12 cellular contexts compared by ENCODE assay signal in the genomic region with DNA sequence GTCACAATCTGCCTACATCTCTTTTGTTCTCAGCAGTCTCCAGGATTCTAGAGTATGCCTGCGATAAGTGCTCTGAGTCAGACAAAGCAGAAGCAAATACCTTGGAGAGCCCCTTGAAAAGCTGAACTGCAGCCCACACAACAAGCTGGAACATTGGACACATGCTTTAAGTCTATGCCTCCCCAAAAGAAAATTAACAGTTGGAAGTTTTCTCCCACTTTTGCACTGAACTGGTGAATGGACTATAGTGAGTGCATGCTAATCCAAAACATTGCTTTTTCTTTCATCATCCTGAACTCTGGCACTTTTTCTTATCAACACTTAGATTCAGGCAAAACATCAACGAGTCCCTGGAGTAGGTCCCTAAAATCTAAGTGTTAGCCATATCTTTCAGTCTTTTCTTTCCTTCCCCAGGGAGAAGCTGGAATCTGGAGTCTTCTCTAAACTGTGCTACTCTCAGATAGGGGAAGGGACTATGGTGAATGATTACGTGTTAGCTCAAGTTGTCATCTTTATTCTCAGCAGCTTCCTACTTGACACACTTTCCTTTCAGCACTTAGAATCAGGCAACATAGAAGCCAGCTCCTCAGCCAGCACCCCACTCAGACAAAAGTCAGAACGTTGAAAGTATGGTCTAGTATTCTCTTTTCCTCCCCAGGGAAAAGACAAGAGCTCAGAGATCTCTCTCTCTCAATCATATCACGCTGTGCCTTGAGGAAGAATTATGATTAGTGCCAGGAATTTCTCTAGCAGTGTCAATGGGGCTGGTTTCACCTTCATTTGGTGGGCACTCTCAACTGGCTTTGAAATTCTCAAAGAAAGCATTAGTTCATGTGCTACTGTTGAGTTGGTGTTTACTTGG.
A peak's percentile ranks its signal among the peaks of the same experiment; 100 is the strongest.
DNase-seq lines count a peak whose midpoint lies in the region; ATAC-seq and TF ChIP-seq lines count a peak whose summit lies in the region.
"Had no signal": no experiment of that assay in that cellular context is flagged by ENCODE, and none has a peak within 500 bp of the region (broad histone marks: within the 10 kb centered on the region; RNA-seq: fewer than 3 reads in every experiment).

No MANE protein-coding gene starts in this region.

- H3K4me1 ChIP-seq in cardiac muscle cell (ENCODE audit: low read depth) (no peaks in the 10 kb centered on the region), right atrium auricular region (peaks cover 0 to 10% of the 10 kb centered on the region in 2 donors), adipocyte (ENCODE audit: control insufficient read depth, insufficient read depth, low read length) (peaks cover 19% of the 10 kb centered on the region)

- no peak overlapping the region for H3K4me3 ChIP-seq in cardiac muscle cell
- H3K4me3 ChIP-seq in right atrium auricular region, result no peak overlapping the region
- H3K4me3 ChIP-seq in adipocyte (ENCODE audit: low read length), result peak overlapping the region; percentile 75
- H3K4me3 ChIP-seq: thyroid gland had no signal

- H3K27me3 ChIP-seq in cardiac muscle cell, result no peaks in the 10 kb centered on the region
- no peaks in the 10 kb centered on the region for H3K27me3 ChIP-seq in right atrium auricular region
- no peaks in the 10 kb centered on the region for H3K27me3 ChIP-seq in adipocyte (replicated peaks; ENCODE audit: control insufficient read depth, insufficient read depth, low read length)
- H3K27me3 ChIP-seq: thyroid gland had no signal

- no peaks in the 10 kb centered on the region for H3K36me3 Mint-ChIP-seq in nephron progenitor cell (ENCODE audit: low read depth)
- no peaks in the 10 kb centered on the region for H3K36me3 Mint-ChIP-seq in activated T-cell treated with anti-CD3 and anti-CD28 coated beads, Interleukin-2, amount 50 U/mL, for 24 hours (ENCODE audit: low read depth)

- DNase-seq in cardiac muscle cell (ENCODE audit: low read depth in 1 of 2, low spot score in 1 of 2), result peak; percentile 28 to 55
- no peak for DNase-seq in right atrium auricular region (ENCODE audit: low spot score)
- peak; percentile 26 for DNase-seq in adipocyte (ENCODE audit: low read depth)
- DNase-seq in iPS-NIHi7 (ENCODE audit: extremely low spot score), result peak; percentile 6
- DNase-seq in NCI-H146 treated with DMSO at 0.1 percent for 48 hours (lab: John Stamatoyannopoulos, UW; ENCODE audit: unreplicated experiment), result no peak
- no peak for DNase-seq in nephron progenitor cell
- DNase-seq in activated T-cell treated with anti-CD3 and anti-CD28 coated beads, Interleukin-2, amount 50 U/mL, for 24 hours, result no peak
- DNase-seq: activated CD8-positive, alpha-beta memory T cell treated with anti-CD3 and anti-CD28 coated beads, Interleukin-2, amount 50 U/mL, for 4 hours; KBM-7; NCI-H2081 treated with DMSO at 0.1 percent for 48 hours had no signal

- TF ChIP-seq CTCF in cardiac muscle cell (IDR thresholded peaks at IDR 0.05; ENCODE audit: low read depth, low read length) (no peak), right atrium auricular region (IDR thresholded peaks at IDR 0.05) (no peak), nephron progenitor cell (IDR thresholded peaks at IDR 0.05) (no peak)

- no peaks in the 10 kb centered on the region for H3K27me3 Mint-ChIP-seq in nephron progenitor cell (ENCODE audit: low read depth, poor library complexity)
- H3K27me3 Mint-ChIP-seq in activated T-cell treated with anti-CD3 and anti-CD28 coated beads, Interleukin-2, amount 50 U/mL, for 24 hours, result peaks cover 6% of the 10 kb centered on the region

- H3K27ac ChIP-seq in cardiac muscle cell (no peak overlapping the region), right atrium auricular region (peak overlapping the region in 1 of 2 donors; percentile 50)
- H3K27ac ChIP-seq: thyroid gland had no signal

- H3K9me3 ChIP-seq in cardiac muscle cell (ENCODE audit: low read depth) (no peaks in the 10 kb centered on the region), right atrium auricular region (peaks cover 0 to 5% of the 10 kb centered on the region in 2 donors), adipocyte (ENCODE audit: control insufficient read depth, low read length) (no peaks in the 10 kb centered on the region)
- H3K9me3 ChIP-seq: thyroid gland had no signal

- H3K27ac Mint-ChIP-seq in nephron progenitor cell, result no peak overlapping the region
- no peak overlapping the region for H3K27ac Mint-ChIP-seq in activated T-cell treated with anti-CD3 and anti-CD28 coated beads, Interleukin-2, amount 50 U/mL, for 24 hours

- ATAC-seq in GM21360 (IDR thresholded peaks at IDR 0.05; ENCODE audit: unreplicated experiment), result no peak

- H3K9me3 Mint-ChIP-seq in nephron progenitor cell, result no peaks in the 10 kb centered on the region
- H3K9me3 Mint-ChIP-seq in activated T-cell treated with anti-CD3 and anti-CD28 coated beads, Interleukin-2, amount 50 U/mL, for 24 hours, result no peaks in the 10 kb centered on the region

- peak overlapping the region; percentile 73 for H3K9ac ChIP-seq in adipocyte (ENCODE audit: low read length)

- no peaks in the 10 kb centered on the region for H3K4me1 Mint-ChIP-seq in nephron progenitor cell
- H3K4me1 Mint-ChIP-seq in activated T-cell treated with anti-CD3 and anti-CD28 coated beads, Interleukin-2, amount 50 U/mL, for 24 hours (ENCODE audit: low read depth), result peaks cover 17% of the 10 kb centered on the region

- no peaks in the 10 kb centered on the region for H3K36me3 ChIP-seq in cardiac muscle cell
- H3K36me3 ChIP-seq in right atrium auricular region, result no peaks in the 10 kb centered on the region
- H3K36me3 ChIP-seq in adipocyte (ENCODE audit: control insufficient read depth, insufficient read depth, low read length, severe bottlenecking), result no peaks in the 10 kb centered on the region
- H3K36me3 ChIP-seq: thyroid gland had no signal

- no peak overlapping the region for H3K4me3 Mint-ChIP-seq in nephron progenitor cell
- no peak overlapping the region for H3K4me3 Mint-ChIP-seq in activated T-cell treated with anti-CD3 and anti-CD28 coated beads, Interleukin-2, amount 50 U/mL, for 24 hours

Comparison
In these comparisons a context has a peak if more than half of its experiments do, and no peak if none do; other contexts are left out.
1. DNase-seq: peak in cardiac muscle cell (2 of 2), adipocyte (single experiment) and iPS-NIHi7 (single experiment); none in right atrium auricular region (single experiment), NCI-H146 treated with DMSO at 0.1 percent for 48 hours (single experiment), nephron progenitor cell (single experiment) and activated T-cell treated with anti-CD3 and anti-CD28 coated beads, Interleukin-2, amount 50 U/mL, for 24 hours (single experiment).